Comparison of ENCODE assay signal across 14 cellular contexts in the genomic region with DNA sequence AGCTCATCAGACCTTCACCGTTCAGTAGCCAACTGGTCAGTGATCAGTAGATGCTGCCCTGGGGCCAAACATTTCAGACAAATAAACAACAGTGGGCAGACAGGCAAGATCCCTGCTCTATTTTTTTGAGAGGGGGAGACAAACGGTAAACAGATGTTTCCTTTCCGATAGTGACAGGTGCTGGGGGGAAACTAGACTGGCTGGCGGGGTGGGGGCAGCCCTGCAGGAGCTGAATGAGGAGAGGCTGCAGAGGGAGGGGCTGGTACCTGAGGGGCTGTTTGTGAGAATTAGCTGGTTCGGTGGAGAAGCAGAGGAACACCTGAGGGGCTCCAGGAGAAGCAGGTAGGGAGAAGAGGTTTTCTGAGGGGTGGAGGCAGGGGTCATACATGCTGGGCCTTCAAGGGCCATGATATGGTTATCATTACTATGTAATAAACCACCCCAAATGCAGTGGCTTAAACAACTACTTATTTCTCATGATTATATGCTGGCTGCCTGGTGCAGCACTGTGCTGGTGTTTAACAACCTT. TPM values are rescaled to one million over a fixed set of nuclear protein-coding genes. Genes with fewer than 3 reads are reported as not detected.
DNase-seq lines count a peak whose midpoint lies in the region; ATAC-seq and TF ChIP-seq lines count a peak whose summit lies in the region.
"Had no signal": no experiment of that assay in that cellular context is flagged by ENCODE, and none has a peak within 500 bp of the region (broad histone marks: within the 10 kb centered on the region; RNA-seq: fewer than 3 reads in every experiment).

No MANE protein-coding gene starts in this region.

- peaks cover 0 to 18% (median 9%) of the 10 kb centered on the region in 4 donors for H3K36me3 ChIP-seq in transverse colon
- H3K36me3 ChIP-seq: uterus had no signal

- no peaks in the 10 kb centered on the region for H3K9me3 ChIP-seq in transverse colon
- H3K9me3 ChIP-seq: uterus had no signal

- DNase-seq in natural killer cell, result no peak
- no peak for DNase-seq in natural killer cell treated with Interleukin-12 subunit alpha and Interleukin-12 subunit beta and Interleukin-15 and Interleukin-18, amount 100 ng/mL, for 72 hours (ENCODE audit: low spot score)
- DNase-seq in NCI-H2171 (lab: John Stamatoyannopoulos, UW), result peak; percentile 34
- peak; percentile 49 for DNase-seq in transverse colon
- no peak for DNase-seq in occipital lobe (lab: John Stamatoyannopoulos, UW)
- no peak for DNase-seq in NCI-H128 (lab: John Stamatoyannopoulos, UW; ENCODE audit: unreplicated experiment)
- DNase-seq: activated gamma-delta T cell, AML-193, kidney, NCI-H2227 treated with DMSO at 0.1 percent for 48 hours, uterus had no signal

- H3K9me3 Mint-ChIP-seq in natural killer cell (no peaks in the 10 kb centered on the region), brain (no peaks in the 10 kb centered on the region)
- no peaks in the 10 kb centered on the region for H3K9me3 Mint-ChIP-seq in natural killer cell treated with Interleukin-12 subunit alpha and Interleukin-12 subunit beta and Interleukin-15 and Interleukin-18, amount 100 ng/mL, for 72 hours

- peaks cover 7 to 15% (median 14%) of the 10 kb centered on the region in 4 donors for H3K4me1 ChIP-seq in transverse colon

- H3K36me3 Mint-ChIP-seq in natural killer cell, result peaks cover 6% of the 10 kb centered on the region
- peaks cover 13% of the 10 kb centered on the region for H3K36me3 Mint-ChIP-seq in natural killer cell treated with Interleukin-12 subunit alpha and Interleukin-12 subunit beta and Interleukin-15 and Interleukin-18, amount 100 ng/mL, for 72 hours
- H3K36me3 Mint-ChIP-seq in brain, result peaks cover 30% of the 10 kb centered on the region

- peak in 1 of 3 donors; percentile 8 for ATAC-seq in natural killer cell
- ATAC-seq in natural killer cell treated with Interleukin-12 subunit alpha and Interleukin-12 subunit beta and Interleukin-15 and Interleukin-18, amount 100 ng/mL, for 72 hours, result no peak
- ATAC-seq in GM21360 (IDR thresholded peaks at IDR 0.05; ENCODE audit: unreplicated experiment), result no peak
- ATAC-seq: activated CD4-positive, CD25-positive, alpha-beta regulatory T cell treated with anti-CD3 and anti-CD28 coated beads, Interleukin-2, amount 50 U/mL, for 24 hours had no signal

- H3K4me3 Mint-ChIP-seq in natural killer cell (no peak overlapping the region), brain (peak overlapping the region in 1 of 5 experiments; percentile 13)
- H3K4me3 Mint-ChIP-seq in natural killer cell treated with Interleukin-12 subunit alpha and Interleukin-12 subunit beta and Interleukin-15 and Interleukin-18, amount 100 ng/mL, for 72 hours, result no peak overlapping the region

- no peaks in the 10 kb centered on the region for H3K27me3 ChIP-seq in transverse colon
- H3K27me3 ChIP-seq: uterus had no signal

- TF ChIP-seq CTCF in natural killer cell (IDR thresholded peaks at IDR 0.05), result no peak
- TF ChIP-seq CTCF in brain (conservative IDR thresholded peaks at IDR 0.05), result no peak
- TF ChIP-seq CTCF in transverse colon (IDR thresholded peaks at IDR 0.05), result no peak

- in situ Hi-C loops in transverse colon (cut with MboI; ENCODE audit: low pct_ligation_motif_present in 1 of 4, low pct_unique_long_range_greater_than_20kb in 1 of 4, low sequenced_read_pairs in 3 of 4), result no loop called here

- WGBS in transverse colon (ENCODE audit: low coverage in 1 of 2), 2 donors, result 73% methylated on average over 2 to 5 of the region's 5 CpGs

- H3K27ac ChIP-seq in transverse colon, result peak overlapping the region in 2 of 4 donors; percentile 54 to 79

- peak overlapping the region; percentile 16 to 60 for H3K27ac Mint-ChIP-seq in natural killer cell
- peak overlapping the region in 1 of 2 donors; percentile 33 for H3K27ac Mint-ChIP-seq in natural killer cell treated with Interleukin-12 subunit alpha and Interleukin-12 subunit beta and Interleukin-15 and Interleukin-18, amount 100 ng/mL, for 72 hours
- peak overlapping the region in 4 of 5 experiments; percentile 27 to 85 (median 70) for H3K27ac Mint-ChIP-seq in brain

- intact Hi-C loops in natural killer cell (cut with micrococcal nuclease) (no loop called here), transverse colon (cut with DNase I; ENCODE audit: low total_unique reads) (no loop called here)

- H3K4me1 Mint-ChIP-seq in natural killer cell (peaks cover 5 to 20% of the 10 kb centered on the region in 2 donors), brain (peaks cover 6% of the 10 kb centered on the region)
- peaks cover 0 to 18% of the 10 kb centered on the region in 2 donors for H3K4me1 Mint-ChIP-seq in natural killer cell treated with Interleukin-12 subunit alpha and Interleukin-12 subunit beta and Interleukin-15 and Interleukin-18, amount 100 ng/mL, for 72 hours (ENCODE audit: low read depth in 2 of 2)

- H3K4me3 ChIP-seq in transverse colon, result no peak overlapping the region
- H3K4me3 ChIP-seq: uterus had no signal

- H3K27me3 Mint-ChIP-seq in natural killer cell (ENCODE audit: low read depth in 2 of 2) (no peaks in the 10 kb centered on the region), brain (no peaks in the 10 kb centered on the region)
- no peaks in the 10 kb centered on the region for H3K27me3 Mint-ChIP-seq in natural killer cell treated with Interleukin-12 subunit alpha and Interleukin-12 subunit beta and Interleukin-15 and Interleukin-18, amount 100 ng/mL, for 72 hours

- TF ChIP-seq POLR2A in transverse colon (IDR thresholded peaks at IDR 0.05), result no peak

- TF ChIP-seq EP300 in transverse colon (IDR thresholded peaks at IDR 0.05; ENCODE audit: low read depth), result no peak

RNA-seq across cellular contexts. Expression of a gene that starts 8.2 kb away (rescaled TPM):
- 10 to 100 TPM; 39.1 to 54.3 (median 50.9) TPM for total RNA-seq in natural killer cell
- total RNA-seq in natural killer cell treated with Interleukin-12 subunit alpha and Interleukin-12 subunit beta and Interleukin-15 and Interleukin-18, amount 100 ng/mL, for 72 hours, result 100 to 1,000 TPM in 1 of 2 donors, 10 to 100 TPM in 1; 69.3 to 118 TPM
- polyA plus RNA-seq in brain (ENCODE audit: insufficient read depth, low read depth, low replicate concordance), result 7.8 TPM
- total RNA-seq in transverse colon, result 100 to 1,000 TPM in 2 of 4 donors, 10 to 100 TPM in 2; 90.9 to 113 (median 99.9) TPM
- total RNA-seq in occipital lobe, result 59.3 TPM

RNA-seq across cellular contexts. Expression of a gene that starts 50.5 kb away (rescaled TPM):
- total RNA-seq in natural killer cell (100 to 1,000 TPM; 161 to 170 (median 168) TPM), transverse colon (100 to 1,000 TPM in 1 of 4 donors, 10 to 100 TPM in 3; 47.7 to 132 (median 61.9) TPM), occipital lobe (29.6 TPM)
- 100 to 1,000 TPM; 121 to 155 TPM for total RNA-seq in natural killer cell treated with Interleukin-12 subunit alpha and Interleukin-12 subunit beta and Interleukin-15 and Interleukin-18, amount 100 ng/mL, for 72 hours
- polyA plus RNA-seq in brain (ENCODE audit: insufficient read depth, low read depth, low replicate concordance), result 11.6 TPM

Comparison
In these comparisons a context has a peak if more than half of its experiments do, and no peak if none do; other contexts are left out.
1. DNase-seq: peak in NCI-H2171 (single experiment) and transverse colon (single experiment); none in natural killer cell (single experiment), natural killer cell treated with Interleukin-12 subunit alpha and Interleukin-12 subunit beta and Interleukin-15 and Interleukin-18, amount 100 ng/mL, for 72 hours (single experiment), occipital lobe (single experiment) and NCI-H128 (single experiment).